ENCODE assay signal across 16 cellular contexts in the genomic region with DNA sequence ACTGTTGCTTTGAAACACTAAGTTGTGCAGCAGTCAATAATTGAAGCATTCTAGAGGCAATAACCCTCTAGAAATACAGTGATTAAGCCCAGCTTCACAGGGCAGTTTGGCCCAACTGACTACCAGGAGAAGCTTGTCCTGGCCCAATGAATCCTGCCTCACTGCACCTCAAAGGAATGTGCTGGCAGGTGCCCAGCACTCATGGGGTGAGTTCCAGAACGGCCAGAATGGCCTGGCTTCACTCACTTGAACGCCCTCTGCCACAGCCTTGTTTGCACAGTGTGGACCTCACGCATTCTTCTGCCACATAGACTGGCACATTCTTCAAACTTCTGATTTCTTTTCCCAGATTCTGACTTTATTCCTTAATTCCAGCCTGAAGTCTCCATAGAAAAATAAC. TPM values are rescaled to one million over a fixed set of nuclear protein-coding genes. Genes with fewer than 3 reads are reported as not detected.
A peak's percentile ranks its signal among the peaks of the same experiment; 100 is the strongest.
DNase-seq lines count a peak whose midpoint lies in the region; ATAC-seq and TF ChIP-seq lines count a peak whose summit lies in the region.
"Had no signal": no experiment of that assay in that cellular context is flagged by ENCODE, and none has a peak within 500 bp of the region (broad histone marks: within the 10 kb centered on the region; RNA-seq: fewer than 3 reads in every experiment).

No MANE protein-coding gene starts in this region.

- peaks cover 0 to 20% (median 16%) of the 10 kb centered on the region in 4 donors for H3K9me3 ChIP-seq in stomach

- WGBS in stomach, 5 donors, result 29 to 54% (median 46%) methylated on average over 3 of the region's 3 CpGs

- H3K4me3 ChIP-seq in kidney epithelial cell (ENCODE audit: low read depth, low read length) (no peak overlapping the region), stomach (no peak overlapping the region)
- H3K4me3 ChIP-seq: mucosa of descending colon, smooth muscle cell had no signal

- intact Hi-C loops in stomach (cut with DNase I; ENCODE audit: low total_unique reads), result no loop called here

- TF ChIP-seq CTCF in kidney epithelial cell (IDR thresholded peaks at IDR 0.05; ENCODE audit: insufficient read depth, low read length, poor library complexity, severe bottlenecking), result no peak
- no peak for TF ChIP-seq CTCF in stomach (IDR thresholded peaks at IDR 0.05)

- TF ChIP-seq POLR2A in stomach (IDR thresholded peaks at IDR 0.05), result no peak

- H3K27ac ChIP-seq in stomach, result peak overlapping the region in 1 of 5 donors; percentile 24

- no peak for TF ChIP-seq EP300 in stomach (IDR thresholded peaks at IDR 0.05)

- no peaks in the 10 kb centered on the region for H3K27me3 ChIP-seq in kidney epithelial cell (ENCODE audit: control insufficient read depth, insufficient read depth, low read length)
- H3K27me3 ChIP-seq in stomach, result peaks cover 0 to 23% (median 0%) of the 10 kb centered on the region in 3 donors

- no peaks in the 10 kb centered on the region for H3K36me3 ChIP-seq in kidney epithelial cell (ENCODE audit: control insufficient read depth, insufficient read depth, low read length)
- H3K36me3 ChIP-seq in stomach, result no peaks in the 10 kb centered on the region

- ATAC-seq in HG03025 (IDR thresholded peaks at IDR 0.05; ENCODE audit: low FRiP score, unreplicated experiment), result no peak
- ATAC-seq: mucosa of descending colon; stimulated activated effector memory CD8-positive, alpha-beta T cell treated with anti-CD3 and anti-CD28 coated beads, Interleukin-12 subunit alpha, Interleukin-12 subunit beta, amount 100 ng/mL, for 72 hours had no signal

- DNase-seq in HK-2 (ENCODE audit: unreplicated experiment) (peak; percentile 36), cerebellar cortex (ENCODE audit: low spot score) (peak; percentile 79), kidney epithelial cell (ENCODE audit: low read depth) (peak; percentile 12), stomach (peak; percentile 81), midbrain (lab: John Stamatoyannopoulos, UW) (no peak)
- no peak for DNase-seq in activated CD8-positive, alpha-beta memory T cell treated with anti-CD3 and anti-CD28 coated beads, Interleukin-2, amount 50 U/mL, for 48 hours
- no peak for DNase-seq in activated CD8-positive, alpha-beta memory T cell treated with anti-CD3 and anti-CD28 coated beads, Interleukin-2, amount 50 U/mL, for 4 hours
- DNase-seq: activated naive CD4-positive, alpha-beta T cell treated with anti-CD3 and anti-CD28 coated beads, Interleukin-2, amount 50 U/mL, for 16 hours; COR-L47; Kasumi-1; NCI-H1694; SHP77 treated with DMSO at 0.1 percent for 48 hours had no signal

- peaks cover 0 to 19% (median 4%) of the 10 kb centered on the region in 4 donors for H3K4me1 ChIP-seq in stomach

RNA-seq across cellular contexts. Expression of gene ITIH2, which starts 6.6 kb away (rescaled TPM):
- total RNA-seq in kidney epithelial cell (not detected in 2 replicates), stomach (1 to 10 TPM in 1 of 5 donors, not detected in 4; 3.3 TPM)
- under 1 TPM in 1 of 3 donors, not detected in 2; 0.05 TPM for polyA plus RNA-seq in stomach
- total RNA-seq: mucosa of descending colon had no signal

RNA-seq across cellular contexts. Expression of gene ITIH5, which starts 29.8 kb away (rescaled TPM):
- total RNA-seq in kidney epithelial cell (0.82 and 1.5 TPM in 2 replicates), stomach (10 to 100 TPM; 10.4 to 28.6 (median 24.4) TPM)
- polyA plus RNA-seq in stomach, result 1 to 10 TPM; 4.0 to 6.4 (median 4.1) TPM

Comparison
In these comparisons a context has a peak if more than half of its experiments do, and no peak if none do; other contexts are left out.
1. DNase-seq: peak in HK-2 (single experiment), cerebellar cortex (single experiment), kidney epithelial cell (single experiment) and stomach (single experiment); none in activated CD8-positive, alpha-beta memory T cell treated with anti-CD3 and anti-CD28 coated beads, Interleukin-2, amount 50 U/mL, for 48 hours (single experiment), midbrain (single experiment) and activated CD8-positive, alpha-beta memory T cell treated with anti-CD3 and anti-CD28 coated beads, Interleukin-2, amount 50 U/mL, for 4 hours (single experiment).